10 cellular contexts compared by ENCODE assay signal in genomic region chr1:153849487-153850185, GRCh38.
A peak's percentile ranks its signal among the peaks of the same experiment; 100 is the strongest.
DNase-seq lines count a peak whose midpoint lies in the region; ATAC-seq and TF ChIP-seq lines count a peak whose summit lies in the region.
"Had no signal": no experiment of that assay in that cellular context is flagged by ENCODE, and none has a peak within 500 bp of the region (broad histone marks: within the 10 kb centered on the region; RNA-seq: fewer than 3 reads in every experiment).

No MANE protein-coding gene starts in this region.

- no peaks in the 10 kb centered on the region for H3K4me1 ChIP-seq in breast epithelium
- no peaks in the 10 kb centered on the region for H3K4me1 ChIP-seq in upper lobe of right lung

- H3K4me3 Mint-ChIP-seq in MCF 10A (ENCODE audit: unreplicated experiment): no peak overlapping the region

- no peaks in the 10 kb centered on the region for H3K4me1 Mint-ChIP-seq in MCF 10A (ENCODE audit: insufficient read depth, unreplicated experiment)

- POLR2A ChIA-PET in MCF 10A (lab: Yijun Ruan, JAX): interaction anchor here (1.1 to 1.4 kb wide), 2 partner anchors 25 to 141 kb away, joined by 3 read pairs; no protein-coding TSS in a partner anchor

- DNase-seq in MCF 10A (ENCODE audit: unreplicated experiment): no peak
- no peak for DNase-seq in breast epithelium (ENCODE audit: low spot score in 2 of 2)
- DNase-seq in WERI-Rb-1: peak; percentile 77
- DNase-seq in upper lobe of right lung: no peak
- no peak for DNase-seq in erythroblast (lab: John Stamatoyannopoulos, UW)
- no peak for DNase-seq in midbrain (lab: John Stamatoyannopoulos, UW)
- no peak for DNase-seq in NCI-H524 treated with DMSO at 0.1 percent for 48 hours (lab: John Stamatoyannopoulos, UW)
- DNase-seq: NCI-H2081 had no signal

- no peaks in the 10 kb centered on the region for H3K27me3 ChIP-seq in breast epithelium
- no peaks in the 10 kb centered on the region for H3K27me3 ChIP-seq in WERI-Rb-1 (ENCODE audit: insufficient read depth, low read depth, severe bottlenecking)
- no peaks in the 10 kb centered on the region for H3K27me3 ChIP-seq in upper lobe of right lung

- no peaks in the 10 kb centered on the region for H3K27me3 Mint-ChIP-seq in MCF 10A (ENCODE audit: insufficient read depth, unreplicated experiment)

- H3K36me3 Mint-ChIP-seq in MCF 10A (ENCODE audit: insufficient read depth, unreplicated experiment): peaks cover 25% of the 10 kb centered on the region

- H3K27ac Mint-ChIP-seq in MCF 10A (ENCODE audit: low read depth, unreplicated experiment): peak overlapping the region; percentile 27

- H3K9me3 ChIP-seq in breast epithelium (no peaks in the 10 kb centered on the region), WERI-Rb-1 (ENCODE audit: severe bottlenecking) (no peaks in the 10 kb centered on the region), upper lobe of right lung (no peaks in the 10 kb centered on the region)

- H3K9me3 Mint-ChIP-seq in MCF 10A (ENCODE audit: unreplicated experiment): no peaks in the 10 kb centered on the region

- H3K4me3 ChIP-seq in breast epithelium: no peak overlapping the region
- H3K4me3 ChIP-seq in WERI-Rb-1 (ENCODE audit: low read depth, low read length): no peak overlapping the region
- H3K4me3 ChIP-seq in upper lobe of right lung: no peak overlapping the region

- intact Hi-C loops in MCF 10A (cut with micrococcal nuclease): no loop called here
- intact Hi-C loops in breast epithelium (cut with DNase I; ENCODE audit: low total_unique reads): no loop called here
- intact Hi-C loops in upper lobe of right lung (cut with DNase I): no loop called here

- H3K27ac ChIP-seq in breast epithelium: no peak overlapping the region
- peak overlapping the region; percentile 7; the same call in 1 of the 2 replicates for H3K27ac ChIP-seq in WERI-Rb-1
- no peak overlapping the region for H3K27ac ChIP-seq in upper lobe of right lung
- H3K27ac ChIP-seq: parathyroid adenoma had no signal

- CTCF ChIA-PET in MCF 10A (lab: Yijun Ruan, JAX): interaction anchor here (0.7 to 1.6 kb wide), 4 partner anchors 12 to 52 kb away, joined by 3 to 6 read pairs (median 4); no protein-coding TSS in a partner anchor

- TF ChIP-seq POLR2A in breast epithelium (IDR thresholded peaks at IDR 0.05): no peak
- no peak for TF ChIP-seq POLR2A in erythroblast (IDR thresholded peaks at IDR 0.05; ENCODE audit: low read length)

- H3K36me3 ChIP-seq in breast epithelium (no peaks in the 10 kb centered on the region), WERI-Rb-1 (peaks cover 36% of the 10 kb centered on the region), upper lobe of right lung (peaks cover 9% of the 10 kb centered on the region)

- TF ChIP-seq CTCF in MCF 10A (IDR thresholded peaks at IDR 0.05; ENCODE audit: unreplicated experiment) (no peak), breast epithelium (IDR thresholded peaks at IDR 0.05) (no peak), WERI-Rb-1 (IDR thresholded peaks at IDR 0.05; ENCODE audit: low read depth, low read length) (no peak), upper lobe of right lung (IDR thresholded peaks at IDR 0.05) (no peak)

- ATAC-seq in HG03196 (IDR thresholded peaks at IDR 0.05; ENCODE audit: unreplicated experiment) (peak; percentile 66), upper lobe of right lung (peak; percentile 50)

- no TSS peak for BruUV-seq in MCF 10A (replicated peaks; lab: Mats Ljungman, UMichigan)
